ENCODE assay signal across 12 cellular contexts in genomic region chr2:153872311-153873061, GRCh38. TPM values are rescaled to one million over a fixed set of nuclear protein-coding genes. Genes with fewer than 3 reads are reported as not detected.
DNase-seq lines count a peak whose midpoint lies in the region; ATAC-seq and TF ChIP-seq lines count a peak whose summit lies in the region.
"Had no signal": no experiment of that assay in that cellular context is flagged by ENCODE, and none has a peak within 500 bp of the region (broad histone marks: within the 10 kb centered on the region; RNA-seq: fewer than 3 reads in every experiment).

No MANE protein-coding gene starts in this region.

- CTCF ChIA-PET in MCF 10A (lab: Yijun Ruan, JAX): no interaction called here
- CTCF ChIA-PET in Calu3 (lab: Charles Lee): no interaction called here

- peaks cover 13% of the 10 kb centered on the region for H3K4me1 Mint-ChIP-seq in MCF 10A (ENCODE audit: insufficient read depth, unreplicated experiment)
- no peaks in the 10 kb centered on the region for H3K4me1 Mint-ChIP-seq in Calu3 (ENCODE audit: low read depth, unreplicated experiment)
- H3K4me1 Mint-ChIP-seq: CD14-positive monocyte had no signal

- no peaks in the 10 kb centered on the region for H3K9me3 ChIP-seq in left ventricle myocardium inferior (replicated peaks)
- H3K9me3 ChIP-seq in mesodermal cell (ENCODE audit: control insufficient read depth, low read length): no peaks in the 10 kb centered on the region
- no peaks in the 10 kb centered on the region for H3K9me3 ChIP-seq in vagina

- TF ChIP-seq CTCF in left ventricle myocardium inferior (IDR thresholded peaks at IDR 0.05; ENCODE audit: borderline replicate concordance): no peak
- TF ChIP-seq CTCF in MCF 10A (IDR thresholded peaks at IDR 0.05; ENCODE audit: unreplicated experiment): no peak
- no peak for TF ChIP-seq CTCF in vagina (IDR thresholded peaks at IDR 0.05)
- TF ChIP-seq CTCF in Calu3 (IDR thresholded peaks at IDR 0.05; ENCODE audit: unreplicated experiment): no peak

- no peak overlapping the region for H3K27ac Mint-ChIP-seq in MCF 10A (ENCODE audit: low read depth, unreplicated experiment)
- H3K27ac Mint-ChIP-seq in Calu3 (ENCODE audit: unreplicated experiment): no peak overlapping the region
- H3K27ac Mint-ChIP-seq: CD14-positive monocyte, HFFc6 had no signal

- H3K36me3 Mint-ChIP-seq in MCF 10A (ENCODE audit: insufficient read depth, unreplicated experiment): no peaks in the 10 kb centered on the region
- H3K36me3 Mint-ChIP-seq in Calu3 (ENCODE audit: insufficient read depth, unreplicated experiment): peaks cover 6% of the 10 kb centered on the region
- H3K36me3 Mint-ChIP-seq: CD14-positive monocyte had no signal

- peak overlapping the region; percentile 50 for H3K4me3 ChIP-seq in left ventricle myocardium inferior
- peak overlapping the region; percentile 53 for H3K4me3 ChIP-seq in mesodermal cell (ENCODE audit: extremely low read depth, insufficient read depth, low read length, poor library complexity, severe bottlenecking)
- H3K4me3 ChIP-seq in vagina: peak overlapping the region; percentile 24 to 25

- H3K4me3 Mint-ChIP-seq in MCF 10A (ENCODE audit: unreplicated experiment): peak overlapping the region; percentile 6
- H3K4me3 Mint-ChIP-seq in Calu3 (ENCODE audit: low read depth, unreplicated experiment): no peak overlapping the region
- H3K4me3 Mint-ChIP-seq: HFFc6 had no signal

- DNase-seq in left ventricle myocardium inferior (no peak), left ventricle myocardium superior (no peak), MCF 10A (ENCODE audit: unreplicated experiment) (no peak), vagina (ENCODE audit: extremely low spot score in 2 of 2) (no peak), glomerular visceral epithelial cell (ENCODE audit: extremely low spot score) (no peak), Calu3 (no peak)
- DNase-seq: activated CD4-positive, alpha-beta T cell treated with anti-CD3 and anti-CD28 coated beads, Interleukin-2, amount 50 U/mL, for 48 hours; HFFc6; RPMI8226 had no signal

- POLR2A ChIA-PET in MCF 10A (lab: Yijun Ruan, JAX): no interaction called here

- H3K27ac ChIP-seq in left ventricle myocardium inferior (replicated peaks) (no peak overlapping the region), mesodermal cell (ENCODE audit: low read depth, low read length, severe bottlenecking) (no peak overlapping the region), vagina (no peak overlapping the region)

- peaks cover 8% of the 10 kb centered on the region for H3K9me3 Mint-ChIP-seq in MCF 10A (ENCODE audit: unreplicated experiment)
- H3K9me3 Mint-ChIP-seq in Calu3 (ENCODE audit: low read depth, unreplicated experiment): peaks cover 6% of the 10 kb centered on the region

- intact Hi-C loops in left ventricle myocardium inferior (cut with micrococcal nuclease): no loop called here
- intact Hi-C loops in left ventricle myocardium superior (cut with micrococcal nuclease): no loop called here
- intact Hi-C loops in MCF 10A (cut with micrococcal nuclease): loop anchor here (5.0 kb wide), 1 partner anchor 505 kb away; no protein-coding TSS in a partner anchor
- intact Hi-C loops in vagina (cut with DNase I): no loop called here
- intact Hi-C loops in Calu3 (cut with micrococcal nuclease; ENCODE audit: unreplicated experiment): no loop called here

- no TSS peak for BruUV-seq in MCF 10A (replicated peaks; lab: Mats Ljungman, UMichigan)
- BruUV-seq in Calu3 (replicated peaks; lab: Mats Ljungman, UMichigan): no TSS peak

- ATAC-seq in left ventricle myocardium superior (no peak), GM19455 (IDR thresholded peaks at IDR 0.05; ENCODE audit: unreplicated experiment) (no peak)

- 0 to 1% methylated on average over 37 to 51 of the region's 56 CpGs for WGBS in mesodermal cell (ENCODE audit: insufficient coverage in 2 of 2), 2 experiments

- H3K27me3 Mint-ChIP-seq in MCF 10A (ENCODE audit: insufficient read depth, unreplicated experiment): peaks cover 30% of the 10 kb centered on the region
- no peaks in the 10 kb centered on the region for H3K27me3 Mint-ChIP-seq in Calu3 (ENCODE audit: unreplicated experiment)

- peaks cover 4% of the 10 kb centered on the region for H3K4me1 ChIP-seq in left ventricle myocardium inferior
- peaks cover 5% of the 10 kb centered on the region for H3K4me1 ChIP-seq in mesodermal cell (ENCODE audit: control insufficient read depth, insufficient read depth, low read length, poor library complexity, severe bottlenecking)
- H3K4me1 ChIP-seq in vagina: no peaks in the 10 kb centered on the region

- H3K36me3 ChIP-seq in left ventricle myocardium inferior: no peaks in the 10 kb centered on the region
- H3K36me3 ChIP-seq in mesodermal cell (ENCODE audit: control insufficient read depth, insufficient read depth, low read length): no peaks in the 10 kb centered on the region
- H3K36me3 ChIP-seq in vagina: no peaks in the 10 kb centered on the region

- H3K27me3 ChIP-seq in left ventricle myocardium inferior (ENCODE audit: low read depth) (peaks cover 59% of the 10 kb centered on the region), vagina (no peaks in the 10 kb centered on the region)

- TF ChIP-seq POLR2A in vagina (IDR thresholded peaks at IDR 0.05): no peak

RNA-seq across cellular contexts. Expression of gene GALNT13, which starts 0.8 kb away (rescaled TPM):
- total RNA-seq in left ventricle myocardium inferior: 0.19 TPM
- 0.15 TPM for total RNA-seq in left ventricle myocardium superior
- total RNA-seq in MCF 10A (2022): 0.44 and 0.54 TPM in 2 replicates
- polyA plus RNA-seq in mesodermal cell (2013, experiment 1 of 2): 3.3 TPM
- 2.8 TPM for polyA plus RNA-seq in mesodermal cell (2013, experiment 2 of 2)
- total RNA-seq in vagina: 0.25 TPM
- total RNA-seq in Calu3 (2022): not detected in 2 replicates
- total RNA-seq: HFFc6 had no signal
- polyA plus RNA-seq: CD14-positive monocyte had no signal
